2 cellular contexts compared by ENCODE assay signal in genomic region chr1:11823366-11824137, GRCh38.
TF ChIP-seq lines count a peak whose summit lies in the region.

No MANE protein-coding gene starts in this region.

TF ChIP-seq in GM23338, 12 proteins besides CTCF, POLR2A, EP300 and RAD21:
- no peak for TF ChIP-seq EZH2 (IDR thresholded peaks at IDR 0.05; ENCODE audit: low read depth, unreplicated experiment)
- no peak for TF ChIP-seq ZNF331 (CRISPR knock-in tag; IDR thresholded peaks at IDR 0.05; ENCODE audit: low read depth)
- TF ChIP-seq, protein P1, sequence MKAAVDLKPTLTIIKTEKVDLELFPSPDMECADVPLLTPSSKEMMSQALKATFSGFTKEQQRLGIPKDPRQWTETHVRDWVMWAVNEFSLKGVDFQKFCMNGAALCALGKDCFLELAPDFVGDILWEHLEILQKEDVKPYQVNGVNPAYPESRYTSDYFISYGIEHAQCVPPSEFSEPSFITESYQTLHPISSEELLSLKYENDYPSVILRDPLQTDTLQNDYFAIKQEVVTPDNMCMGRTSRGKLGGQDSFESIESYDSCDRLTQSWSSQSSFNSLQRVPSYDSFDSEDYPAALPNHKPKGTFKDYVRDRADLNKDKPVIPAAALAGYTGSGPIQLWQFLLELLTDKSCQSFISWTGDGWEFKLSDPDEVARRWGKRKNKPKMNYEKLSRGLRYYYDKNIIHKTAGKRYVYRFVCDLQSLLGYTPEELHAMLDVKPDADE (IDR thresholded peaks at IDR 0.05): no peak
- TF ChIP-seq ZNF114 (CRISPR knock-in tag; IDR thresholded peaks at IDR 0.05): no peak
- TF ChIP-seq NANOG (IDR thresholded peaks at IDR 0.05; ENCODE audit: borderline replicate concordance): no peak
- TF ChIP-seq POLR2AphosphoS5 (IDR thresholded peaks at IDR 0.05; ENCODE audit: low read depth): no peak

TF ChIP-seq in K562, 482 proteins besides CTCF, POLR2A, EP300 and RAD21:
- TF ChIP-seq DEAF1 (CRISPR knock-in tag; IDR thresholded peaks at IDR 0.05) (no peak), MAFF (IDR thresholded peaks at IDR 0.05; ENCODE audit: low read length) (peak; percentile 20; the same call in 1 of the 2 replicates), EZH2 (IDR thresholded peaks at IDR 0.05; ENCODE audit: borderline replicate concordance, low read depth, low read length) (no peak), C11orf30 (IDR thresholded peaks at IDR 0.05; ENCODE audit: low read depth) (peak; percentile 32; the same call in 1 of the 2 replicates), SIN3A (IDR thresholded peaks at IDR 0.05; ENCODE audit: borderline replicate concordance in 2 of 2, control insufficient read depth in 1 of 2, low read depth in 2 of 2, low read length in 2 of 2) (0 out of 4 replicates have a peak, but pooled peaks of 1 of the 2 experiments have one; percentile 32), SUPT5H (IDR thresholded peaks at IDR 0.05) (0 out of 2 replicates have a peak, but pooled peaks have one; percentile 29), ZNF316 (IDR thresholded peaks at IDR 0.05) (peak; percentile 62; the same call in 1 of the 2 replicates), ZNF561 (CRISPR knock-in tag; conservative IDR thresholded peaks at IDR 0.05) (no peak)
TF ChIP-seq in K562: peak in this region for 5.
